Comparison of ENCODE assay signal across 19 cellular contexts in the genomic region with DNA sequence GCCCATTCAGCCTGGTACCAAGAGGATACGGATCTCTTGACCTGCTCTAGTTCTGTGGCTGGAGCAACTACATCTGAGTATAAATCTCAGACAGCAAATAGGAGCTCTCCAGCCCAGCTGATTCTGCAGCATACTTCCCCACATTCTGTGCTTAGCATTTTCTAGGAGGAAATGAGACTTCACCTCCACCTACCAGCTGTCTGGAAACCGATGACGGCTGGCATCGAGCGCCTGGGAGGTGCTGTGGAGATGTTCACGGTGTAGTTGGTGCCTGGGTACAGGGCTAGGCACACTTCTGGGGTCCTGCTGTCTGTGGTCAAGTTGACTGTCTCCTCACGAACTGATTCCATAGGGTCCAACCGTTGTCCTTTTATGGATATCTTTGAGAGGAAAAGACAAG.
DNase-seq lines count a peak whose midpoint lies in the region; ATAC-seq and TF ChIP-seq lines count a peak whose summit lies in the region.
"Had no signal": no experiment of that assay in that cellular context is flagged by ENCODE, and none has a peak within 500 bp of the region (broad histone marks: within the 10 kb centered on the region; RNA-seq: fewer than 3 reads in every experiment).

No MANE protein-coding gene starts in this region.

- peaks cover 39% of the 10 kb centered on the region for H3K4me1 Mint-ChIP-seq in stimulated activated memory B cell treated with anti-CD40 and anti-IgM and Interleukin-4, amounts not matched to agents 10 μg/mL and 1 μg/mL and 100 μg/mL, for 72 hours

- peaks cover 56% of the 10 kb centered on the region for H3F3A ChIP-seq in PC-9 (ENCODE audit: insufficient read depth, low read depth)

- ATAC-seq in stimulated activated memory B cell treated with anti-CD40 and anti-IgM and Interleukin-4, amounts not matched to agents 10 μg/mL and 1 μg/mL and 100 μg/mL, for 72 hours = peak; percentile 67
- ATAC-seq: GM12878, K562 had no signal

- peaks cover 6% of the 10 kb centered on the region for H3K36me3 Mint-ChIP-seq in stimulated activated memory B cell treated with anti-CD40 and anti-IgM and Interleukin-4, amounts not matched to agents 10 μg/mL and 1 μg/mL and 100 μg/mL, for 72 hours

- no peaks in the 10 kb centered on the region for H3K9me3 ChIP-seq in PC-9 (ENCODE audit: insufficient read depth, low read depth)
- no peaks in the 10 kb centered on the region for H3K9me3 ChIP-seq in right atrium auricular region
- H3K9me3 ChIP-seq: SK-N-SH had no signal

- H3K9me2 ChIP-seq in PC-9 (ENCODE audit: insufficient read depth) = no peaks in the 10 kb centered on the region
- H3K9me2 ChIP-seq: SK-N-SH had no signal

- no peaks in the 10 kb centered on the region for H4K20me1 ChIP-seq in PC-9 (ENCODE audit: insufficient read depth)

- TF ChIP-seq CTCF in PC-9 (conservative IDR thresholded peaks at IDR 0.05) (no peak), right atrium auricular region (IDR thresholded peaks at IDR 0.05) (no peak)

- no peak overlapping the region for H3K27ac Mint-ChIP-seq in stimulated activated memory B cell treated with anti-CD40 and anti-IgM and Interleukin-4, amounts not matched to agents 10 μg/mL and 1 μg/mL and 100 μg/mL, for 72 hours

- no peaks in the 10 kb centered on the region for H3K9me3 Mint-ChIP-seq in stimulated activated memory B cell treated with anti-CD40 and anti-IgM and Interleukin-4, amounts not matched to agents 10 μg/mL and 1 μg/mL and 100 μg/mL, for 72 hours
- H3K9me3 Mint-ChIP-seq: CD14-positive monocyte had no signal

- no peak overlapping the region for H3K4me3 Mint-ChIP-seq in stimulated activated memory B cell treated with anti-CD40 and anti-IgM and Interleukin-4, amounts not matched to agents 10 μg/mL and 1 μg/mL and 100 μg/mL, for 72 hours
- H3K4me3 Mint-ChIP-seq: CD14-positive monocyte had no signal

- peaks cover 12% of the 10 kb centered on the region; the same call in 1 of the 2 replicates for H3K36me3 ChIP-seq in PC-9 (ENCODE audit: low read depth)
- H3K36me3 ChIP-seq in right atrium auricular region = no peaks in the 10 kb centered on the region

- peak overlapping the region; percentile 95 for H3K27ac ChIP-seq in PC-9
- H3K27ac ChIP-seq in right atrium auricular region = no peak overlapping the region

- no peaks in the 10 kb centered on the region for H3K27me3 ChIP-seq in PC-9 (ENCODE audit: insufficient read depth, low read depth)
- H3K27me3 ChIP-seq in right atrium auricular region = no peaks in the 10 kb centered on the region

- peaks cover 28% of the 10 kb centered on the region for H3K79me2 ChIP-seq in PC-9 (ENCODE audit: low read depth)

- POLR2A ChIA-PET in PC-9 (lab: Charles Lee; ENCODE audit: unreplicated experiment) = interaction anchor here (0.6 kb wide), 1 partner anchor 27 kb away, joined by 4 read pairs; no protein-coding TSS in a partner anchor

- no peaks in the 10 kb centered on the region for H3K27me3 Mint-ChIP-seq in stimulated activated memory B cell treated with anti-CD40 and anti-IgM and Interleukin-4, amounts not matched to agents 10 μg/mL and 1 μg/mL and 100 μg/mL, for 72 hours

- peaks cover 62% of the 10 kb centered on the region for H3K4me1 ChIP-seq in PC-9 (replicated peaks; ENCODE audit: insufficient read depth)
- no peaks in the 10 kb centered on the region for H3K4me1 ChIP-seq in right atrium auricular region

- no peak overlapping the region for H2AFZ ChIP-seq in PC-9
- H2AFZ ChIP-seq: GM23248 had no signal

- intact Hi-C loops in PC-9 (cut with micrococcal nuclease; ENCODE audit: unreplicated experiment) = loop anchor here (5.0 to 10.0 kb wide), 5 partner anchors 103 to 793 kb away; a partner anchor contains a TSS
- intact Hi-C loops in head of caudate nucleus (cut with DNase I) = no loop called here

- peak overlapping the region; percentile 69; the same call in 1 of the 2 replicates for H3K4me2 ChIP-seq in PC-9
- H3K4me2 ChIP-seq: SK-N-SH had no signal

- CTCF ChIA-PET in PC-9 (lab: Charles Lee) = interaction anchor here (0.6 kb wide), 1 partner anchor 32 kb away, joined by 5 read pairs; no protein-coding TSS in a partner anchor

- no TSS peak for BruUV-seq in PC-9 (replicated peaks; lab: Mats Ljungman, UMichigan)

- H3K4me3 ChIP-seq in PC-9 (no peak overlapping the region), right atrium auricular region (no peak overlapping the region)
- H3K4me3 ChIP-seq: GM12878, GM23248, K562 had no signal

- DNase-seq in CD1c-positive myeloid dendritic cell (ENCODE audit: extremely low spot score) = peak; percentile 30
- DNase-seq in PC-9 = no peak
- peak in 40 of 42 donors; percentile 20 to 88 (median 64) for DNase-seq in head of caudate nucleus
- no peak for DNase-seq in DMS79 (lab: John Stamatoyannopoulos, UW)
- DNase-seq in right atrium auricular region (ENCODE audit: low spot score) = no peak
- DNase-seq in midbrain (lab: John Stamatoyannopoulos, UW) = no peak
- DNase-seq: COR-L47, DMS153, GM23248, HCEC 1CT, NCI-H1105, NCI-H1694, NCI-H2081 treated with DMSO at 0.1 percent for 48 hours, SHP77, SK-N-SH had no signal

Comparison
In these comparisons a context has a peak if more than half of its experiments do, and no peak if none do; other contexts are left out.
1. DNase-seq: peak in CD1c-positive myeloid dendritic cell (single experiment) and head of caudate nucleus (40 of 42); none in PC-9 (0 of 2), DMS79 (single experiment), right atrium auricular region (single experiment) and midbrain (single experiment).